ENCODE assay signal across 1 cellular context in genomic region chr1:25561426-25562100, GRCh38.
TF ChIP-seq lines count a peak whose summit lies in the region.

No MANE protein-coding gene starts in this region.

TF ChIP-seq in K562, 482 proteins besides CTCF, POLR2A, EP300 and RAD21 (continued from another document):
- TF ChIP-seq TRIM25 (IDR thresholded peaks at IDR 0.05; ENCODE audit: borderline replicate concordance) = no peak
- no peak for TF ChIP-seq HSF4 (CRISPR knock-in tag; IDR thresholded peaks at IDR 0.05; ENCODE audit: borderline replicate concordance)
- no peak for TF ChIP-seq ILK (tag; IDR thresholded peaks at IDR 0.05; ENCODE audit: borderline replicate concordance, low read depth)
- no peak for TF ChIP-seq HDGF (IDR thresholded peaks at IDR 0.05)
- no peak for TF ChIP-seq ARID3A (IDR thresholded peaks at IDR 0.05; ENCODE audit: borderline replicate concordance, low read depth, low read length)
- TF ChIP-seq L3MBTL2 (IDR thresholded peaks at IDR 0.05) = no peak
- TF ChIP-seq NR3C1 (CRISPR knock-in tag; IDR thresholded peaks at IDR 0.05) = no peak
TF ChIP-seq in K562: peak in this region for 0.
